11 cellular contexts compared by ENCODE assay signal in the genomic region with DNA sequence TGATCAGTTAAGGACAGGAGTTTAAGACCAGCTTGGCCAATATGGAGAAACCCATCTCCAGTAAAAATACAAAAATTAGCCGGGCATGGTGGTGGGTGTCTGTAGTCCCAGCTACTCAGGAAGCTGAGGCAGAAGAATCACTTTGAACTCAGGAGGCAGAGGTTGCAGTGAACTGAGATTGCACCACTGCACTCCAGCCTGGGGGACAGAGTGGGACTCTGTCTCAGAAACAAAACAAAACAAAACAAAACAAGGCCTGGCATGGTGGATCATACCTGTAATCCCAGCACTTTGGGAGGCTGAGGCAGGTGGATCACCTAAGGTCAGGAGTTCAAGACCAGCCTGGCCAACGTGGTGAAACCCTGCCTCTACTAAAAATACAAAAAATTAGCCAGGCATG. TPM values are rescaled to one million over a fixed set of nuclear protein-coding genes. Genes with fewer than 3 reads are reported as not detected.
DNase-seq lines count a peak whose midpoint lies in the region; ATAC-seq and TF ChIP-seq lines count a peak whose summit lies in the region.
"Not testable (repeated sequence)": the region's sequence is repeated elsewhere in the genome, so short reads cannot be mapped to it uniquely, and the experiment has no call there.
"Had no signal": no experiment of that assay in that cellular context is flagged by ENCODE, and none has a peak within 500 bp of the region (broad histone marks: within the 10 kb centered on the region; RNA-seq: fewer than 3 reads in every experiment).

No MANE protein-coding gene starts in this region.

- H4K20me1 ChIP-seq in OCI-LY7 (ENCODE audit: insufficient read depth, low read length): not testable (repeated sequence)

- TF ChIP-seq EP300 in upper lobe of left lung (IDR thresholded peaks at IDR 0.05): not testable (repeated sequence)

- intact Hi-C loops in OCI-LY7 (cut with micrococcal nuclease; ENCODE audit: unreplicated experiment); esophagus squamous epithelium (cut with DNase I); lower lobe of right lung (cut with DNase I): not testable (repeated sequence)

- not testable (repeated sequence) for H3K27me3 ChIP-seq in esophagus squamous epithelium; lower lobe of right lung (ENCODE audit: low read depth); upper lobe of left lung

- H3K4me2 ChIP-seq in OCI-LY7 (ENCODE audit: low read length): not testable (repeated sequence)

- H3K36me3 ChIP-seq in OCI-LY7 (ENCODE audit: insufficient read depth, low read length); esophagus squamous epithelium; lower lobe of right lung; upper lobe of left lung: not testable (repeated sequence)

- peaks cover 34% of the 10 kb centered on the region for H3K4me1 Mint-ChIP-seq in activated CD8-positive, alpha-beta T cell treated with anti-CD3 and anti-CD28 coated beads, Interleukin-2, amount 10 ng/mL, durations not matched to agents 7 days and 5 days (ENCODE audit: low read depth)
- peaks cover 13% of the 10 kb centered on the region for H3K4me1 Mint-ChIP-seq in stimulated activated effector memory CD8-positive, alpha-beta T cell treated with anti-CD3 and anti-CD28 coated beads, Interleukin-12 subunit alpha, Interleukin-12 subunit beta, amount 100 ng/mL, for 72 hours

- not testable (repeated sequence) for H3K9me2 ChIP-seq in OCI-LY7 (ENCODE audit: insufficient read depth, low read length)

- H3K27ac Mint-ChIP-seq in activated CD8-positive, alpha-beta T cell treated with anti-CD3 and anti-CD28 coated beads, Interleukin-2, amount 10 ng/mL, durations not matched to agents 7 days and 5 days: peak overlapping the region; percentile 55
- peak overlapping the region; percentile 70 for H3K27ac Mint-ChIP-seq in stimulated activated effector memory CD8-positive, alpha-beta T cell treated with anti-CD3 and anti-CD28 coated beads, Interleukin-12 subunit alpha, Interleukin-12 subunit beta, amount 100 ng/mL, for 72 hours

- TF ChIP-seq CTCF in C4-2B (conservative IDR thresholded peaks at IDR 0.05); OCI-LY7 (conservative IDR thresholded peaks at IDR 0.05; ENCODE audit: low read length); esophagus squamous epithelium (IDR thresholded peaks at IDR 0.05); lower lobe of right lung (IDR thresholded peaks at IDR 0.05); upper lobe of left lung (IDR thresholded peaks at IDR 0.05): not testable (repeated sequence)

- 0 out of 2 replicates have a peak overlapping the region, but pooled peaks have one; percentile 43 for H2AFZ ChIP-seq in OCI-LY7 (ENCODE audit: low read length)

- H3K79me2 ChIP-seq in OCI-LY7 (ENCODE audit: insufficient read depth, low read depth, low read length): not testable (repeated sequence)

- H3K27me3 Mint-ChIP-seq in activated CD8-positive, alpha-beta T cell treated with anti-CD3 and anti-CD28 coated beads, Interleukin-2, amount 10 ng/mL, durations not matched to agents 7 days and 5 days (ENCODE audit: low read depth): not testable (repeated sequence)

- not testable (repeated sequence) for BruUV-seq in OCI-LY7 (replicated peaks; lab: Mats Ljungman, UMichigan)

- H3K4me1 ChIP-seq in OCI-LY7 (ENCODE audit: insufficient read depth, low read length, poor library complexity, severe bottlenecking): not testable (repeated sequence)
- H3K4me1 ChIP-seq in esophagus squamous epithelium (peaks cover 25 to 80% (median 44%) of the 10 kb centered on the region in 3 donors), lower lobe of right lung (peaks cover 67% of the 10 kb centered on the region), upper lobe of left lung (peaks cover 26 to 97% (median 90%) of the 10 kb centered on the region in 4 donors)

- POLR2A ChIA-PET in OCI-LY7 (lab: Charles Lee): interaction anchor here (0.6 kb wide), 1 partner anchor 32 kb away, joined by 3 read pairs; no protein-coding TSS in a partner anchor
- POLR2A ChIA-PET in activated CD8-positive, alpha-beta T cell treated with anti-CD3 and anti-CD28 coated beads, Interleukin-2, amount 10 ng/mL, durations not matched to agents 7 days and 5 days (lab: Charles Lee): interaction anchor here (0.9 kb wide), 1 partner anchor 81 kb away, joined by 3 read pairs; the partner anchor contains the start of genes PSME3IP1 and RSPRY1

- not testable (repeated sequence) for DNase-seq in OCI-LY7 (ENCODE audit: low spot score); activated CD8-positive, alpha-beta T cell treated with anti-CD3 and anti-CD28 coated beads, Interleukin-2, amount 10 ng/mL, durations not matched to agents 7 days and 5 days; esophagus squamous epithelium (lab: John Stamatoyannopoulos, UW); stimulated activated effector memory CD8-positive, alpha-beta T cell treated with anti-CD3 and anti-CD28 coated beads, Interleukin-12 subunit alpha, Interleukin-12 subunit beta, amount 100 ng/mL, for 72 hours (ENCODE audit: low spot score in 2 of 2); upper lobe of left lung
- peak; percentile 7 for DNase-seq in lower lobe of right lung

- H3K4me3 ChIP-seq in OCI-LY7 (ENCODE audit: low read depth, low read length, poor library complexity, severe bottlenecking); esophagus squamous epithelium; lower lobe of right lung; upper lobe of left lung: not testable (repeated sequence)

- not testable (repeated sequence) for H3K9me3 Mint-ChIP-seq in activated CD8-positive, alpha-beta T cell treated with anti-CD3 and anti-CD28 coated beads, Interleukin-2, amount 10 ng/mL, durations not matched to agents 7 days and 5 days (ENCODE audit: insufficient read depth); stimulated activated effector memory CD8-positive, alpha-beta T cell treated with anti-CD3 and anti-CD28 coated beads, Interleukin-12 subunit alpha, Interleukin-12 subunit beta, amount 100 ng/mL, for 72 hours

- WGBS in esophagus squamous epithelium, 2 donors: 28 to 61% methylated on average over 2 of the region's 2 CpGs
- WGBS in upper lobe of left lung, 2 donors: 60 to 64% methylated on average over 2 of the region's 2 CpGs

- H3K4me3 Mint-ChIP-seq in activated CD8-positive, alpha-beta T cell treated with anti-CD3 and anti-CD28 coated beads, Interleukin-2, amount 10 ng/mL, durations not matched to agents 7 days and 5 days: peak overlapping the region; percentile 8
- not testable (repeated sequence) for H3K4me3 Mint-ChIP-seq in stimulated activated effector memory CD8-positive, alpha-beta T cell treated with anti-CD3 and anti-CD28 coated beads, Interleukin-12 subunit alpha, Interleukin-12 subunit beta, amount 100 ng/mL, for 72 hours

- H3K27ac ChIP-seq in C4-2B: peak overlapping the region; percentile 56
- H3K27ac ChIP-seq in OCI-LY7 (ENCODE audit: low read depth, low read length, poor library complexity, severe bottlenecking): not testable (repeated sequence)
- peak overlapping the region; percentile 91 for H3K27ac ChIP-seq in angular gyrus (ENCODE audit: low read depth, low read length)
- peak overlapping the region; percentile 39 to 92 (median 82) for H3K27ac ChIP-seq in esophagus squamous epithelium
- H3K27ac ChIP-seq in lower lobe of right lung: peak overlapping the region; percentile 80
- H3K27ac ChIP-seq in upper lobe of left lung: peak overlapping the region; percentile 74 to 93 (median 88)

- not testable (repeated sequence) for TF ChIP-seq POLR2A in esophagus squamous epithelium (IDR thresholded peaks at IDR 0.05); upper lobe of left lung (IDR thresholded peaks at IDR 0.05)

- not testable (repeated sequence) for H3K36me3 Mint-ChIP-seq in activated CD8-positive, alpha-beta T cell treated with anti-CD3 and anti-CD28 coated beads, Interleukin-2, amount 10 ng/mL, durations not matched to agents 7 days and 5 days (ENCODE audit: low read depth); stimulated activated effector memory CD8-positive, alpha-beta T cell treated with anti-CD3 and anti-CD28 coated beads, Interleukin-12 subunit alpha, Interleukin-12 subunit beta, amount 100 ng/mL, for 72 hours

- not testable (repeated sequence) for H3K9me3 ChIP-seq in OCI-LY7 (ENCODE audit: low read length); esophagus squamous epithelium; lower lobe of right lung; upper lobe of left lung

- CTCF ChIA-PET in OCI-LY7 (lab: Charles Lee; ENCODE audit: unreplicated experiment): interaction anchor here (0.6 kb wide), 1 partner anchor 278 kb away, joined by 3 read pairs; no protein-coding TSS in a partner anchor
- CTCF ChIA-PET in activated CD8-positive, alpha-beta T cell treated with anti-CD3 and anti-CD28 coated beads, Interleukin-2, amount 10 ng/mL, durations not matched to agents 7 days and 5 days (lab: Charles Lee): interaction anchor here (0.8 to 1.3 kb wide), 4 partner anchors 14 to 150 kb away, joined by 3 to 4 read pairs (median 4); no protein-coding TSS in a partner anchor

- not testable (repeated sequence) for ATAC-seq in activated CD8-positive, alpha-beta T cell treated with anti-CD3 and anti-CD28 coated beads, Interleukin-2, amount 10 ng/mL, durations not matched to agents 7 days and 5 days; lower lobe of right lung; stimulated activated effector memory CD8-positive, alpha-beta T cell treated with anti-CD3 and anti-CD28 coated beads, Interleukin-12 subunit alpha, Interleukin-12 subunit beta, amount 100 ng/mL, for 72 hours; upper lobe of left lung (ENCODE audit: low FRiP score in 2 of 2)

RNA-seq across cellular contexts. Expression of gene PLLP, which starts 17.1 kb away (rescaled TPM):
- total RNA-seq in OCI-LY7 (2014; rRNA removed; shearing (Covaris generic)): 0.08 and 0.22 TPM in 2 replicates
- not detected in 2 replicates for total RNA-seq in OCI-LY7 (2022)
- total RNA-seq in activated CD8-positive, alpha-beta T cell treated with anti-CD3 and anti-CD28 coated beads, Interleukin-2, amount 10 ng/mL, durations not matched to agents 7 days and 5 days: under 1 TPM; 0.18 to 0.37 TPM
- 10 to 100 TPM; 15.5 to 38.5 (median 31.5) TPM for total RNA-seq in esophagus squamous epithelium
- 77.5 TPM for total RNA-seq in lower lobe of right lung
- total RNA-seq in upper lobe of left lung: 100 to 1,000 TPM in 4 of 6 donors, 10 to 100 TPM in 2; 38.8 to 184 (median 114) TPM
- total RNA-seq: A172; activated CD8-positive, alpha-beta memory T cell treated with anti-CD3 and anti-CD28 coated beads, Interleukin-2, amount 10 ng/mL, durations not matched to agents 7 days and 5 days; SJSA1 had no signal

RNA-seq across cellular contexts. Expression of gene ARL2BP, which starts 22.3 kb away (rescaled TPM):
- 25.4 and 26.6 TPM in 2 replicates for total RNA-seq in OCI-LY7 (2014; rRNA removed; shearing (Covaris generic))
- total RNA-seq in OCI-LY7 (2022) (31.2 and 35.7 TPM in 2 replicates), esophagus squamous epithelium (10 to 100 TPM; 44.5 to 75.1 (median 54.6) TPM), lower lobe of right lung (58.1 TPM), upper lobe of left lung (10 to 100 TPM; 18.9 to 74.9 (median 54.2) TPM)
- 10 to 100 TPM; 33.3 to 36.9 TPM for total RNA-seq in activated CD8-positive, alpha-beta T cell treated with anti-CD3 and anti-CD28 coated beads, Interleukin-2, amount 10 ng/mL, durations not matched to agents 7 days and 5 days

Comparison
In these comparisons a context has a peak if more than half of its experiments do, and no peak if none do; other contexts are left out.
1. RNA of gene PLLP, which starts 17.1 kb away (total RNA-seq): 38.8 to 184 TPM in upper lobe of left lung, 77.5 TPM in lower lobe of right lung (single experiment) and 15.5 to 38.5 TPM in esophagus squamous epithelium; 0.18 to 0.37 TPM in activated CD8-positive, alpha-beta T cell treated with anti-CD3 and anti-CD28 coated beads, Interleukin-2, amount 10 ng/mL, durations not matched to agents 7 days and 5 days and 0.08 to 0.22 TPM in OCI-LY7; every median in the first group is over 10 times any median in the second.